ENCODE assay signal across 17 cellular contexts in genomic region chr2:156427067-156427466, GRCh38.
"Had no signal": no experiment of that assay in that cellular context is flagged by ENCODE, and none has a peak within 500 bp of the region (broad histone marks: within the 10 kb centered on the region; RNA-seq: fewer than 3 reads in every experiment).

No MANE protein-coding gene starts in this region.

- FAIRE-seq: kidney had no signal

- DNase-seq: dermis blood vessel endothelial cell; esophagus squamous epithelium; kidney; left cardiac atrium; left ventricle myocardium inferior; lower lobe of right lung; mesenchymal stem cell; naive B cell; posterior cingulate gyrus; spleen; stimulated activated CD4-positive, alpha-beta T cell treated with anti-CD3 and anti-CD28 coated beads, Interleukin-15, amount 100 ng/mL, for 24 hours; stimulated activated CD4-positive, alpha-beta T cell treated with anti-CD3 and anti-CD28 coated beads, Interleukin-2, amount 100 ng/mL, for 24 hours; stimulated activated CD4-positive, alpha-beta T cell treated with anti-CD3 and anti-CD28 coated beads, Interleukin-4, amount 100 ng/mL, for 4 hours; stimulated activated naive B cell treated with anti-CD40 and anti-IgM and Interleukin-4, amounts not matched to agents 10 μg/mL and 1 μg/mL and 100 μg/mL, for 72 hours; stimulated activated naive CD8-positive, alpha-beta T cell treated with anti-CD3 and anti-CD28 coated beads, Interleukin-15, amount 100 ng/mL, for 72 hours; testis; upper lobe of right lung had no signal
